Comparison of ENCODE assay signal across 16 cellular contexts in the genomic region with DNA sequence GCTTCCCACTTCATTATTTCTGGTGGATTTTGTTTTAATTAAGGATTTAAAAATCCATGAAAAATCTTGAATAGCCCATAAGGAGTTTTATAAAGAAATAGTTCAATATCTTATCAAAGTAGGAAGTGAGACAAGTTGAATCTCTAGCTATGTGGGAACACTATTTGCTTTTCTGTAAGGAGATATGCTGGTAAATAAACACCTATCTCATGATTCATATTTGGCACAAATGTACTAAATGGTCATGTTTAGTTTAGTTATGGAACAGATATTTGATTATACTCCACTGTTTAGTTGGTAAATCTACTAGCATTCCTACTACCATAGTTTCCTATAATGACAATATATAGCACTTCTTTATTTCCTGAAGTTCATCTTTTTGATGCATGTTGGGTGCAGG.
"Had no signal": no experiment of that assay in that cellular context is flagged by ENCODE, and none has a peak within 500 bp of the region (broad histone marks: within the 10 kb centered on the region; RNA-seq: fewer than 3 reads in every experiment).

No MANE protein-coding gene starts in this region.

- H3K36me3 ChIP-seq: breast epithelium, gastrocnemius medialis, prostate gland, upper lobe of left lung had no signal

- H3K27me3 ChIP-seq: breast epithelium, gastrocnemius medialis, upper lobe of left lung had no signal

- ATAC-seq: activated naive CD4-positive, alpha-beta T cell treated with anti-CD3 and anti-CD28 coated beads, Interleukin-2, amount 50 U/mL, for 72 hours; gastrocnemius medialis; left ventricle myocardium superior; natural killer cell treated with Interleukin-12 subunit alpha and Interleukin-12 subunit beta and Interleukin-15 and Interleukin-18, amount 100 ng/mL, for 72 hours had no signal

- H3K4me3 Mint-ChIP-seq: natural killer cell treated with Interleukin-12 subunit alpha and Interleukin-12 subunit beta and Interleukin-15 and Interleukin-18, amount 100 ng/mL, for 72 hours; WTC11 had no signal

- DNase-seq: activated gamma-delta T cell treated with Interleukin-2 at 50 U/mL for 16 hours; activated T-cell treated with anti-CD3 and anti-CD28 coated beads, Interleukin-2, amount 50 U/mL, for 1 hour; cerebellar nuclear complex; gastrocnemius medialis; hippocampal formation; left ventricle myocardium superior; midbrain; stimulated activated CD4-positive, alpha-beta T cell treated with anti-CD3 and anti-CD28 coated beads, Interleukin-4, amount 100 ng/mL, for 24 hours; stimulated activated naive CD4-positive, alpha-beta T cell treated with Interleukin-2 at 50 U/mL for 16 hours; T-helper 9 cell; upper lobe of left lung had no signal

- H3K27me3 Mint-ChIP-seq: natural killer cell treated with Interleukin-12 subunit alpha and Interleukin-12 subunit beta and Interleukin-15 and Interleukin-18, amount 100 ng/mL, for 72 hours had no signal

- H3K36me3 Mint-ChIP-seq: activated naive CD4-positive, alpha-beta T cell treated with anti-CD3 and anti-CD28 coated beads, Interleukin-2, amount 50 U/mL, for 72 hours; natural killer cell treated with Interleukin-12 subunit alpha and Interleukin-12 subunit beta and Interleukin-15 and Interleukin-18, amount 100 ng/mL, for 72 hours; WTC11 had no signal

- H3K4me3 ChIP-seq: breast epithelium, gastrocnemius medialis, prostate gland, upper lobe of left lung had no signal

- H3K27ac Mint-ChIP-seq: activated naive CD4-positive, alpha-beta T cell treated with anti-CD3 and anti-CD28 coated beads, Interleukin-2, amount 50 U/mL, for 72 hours; natural killer cell treated with Interleukin-12 subunit alpha and Interleukin-12 subunit beta and Interleukin-15 and Interleukin-18, amount 100 ng/mL, for 72 hours; WTC11 had no signal

- H3K9me3 ChIP-seq: breast epithelium, gastrocnemius medialis, prostate gland had no signal

- H3K4me1 ChIP-seq: breast epithelium, gastrocnemius medialis, prostate gland, upper lobe of left lung had no signal

- H3K27ac ChIP-seq: breast epithelium, gastrocnemius medialis, prostate gland, upper lobe of left lung had no signal
